8 cellular contexts compared by ENCODE assay signal in the genomic region with DNA sequence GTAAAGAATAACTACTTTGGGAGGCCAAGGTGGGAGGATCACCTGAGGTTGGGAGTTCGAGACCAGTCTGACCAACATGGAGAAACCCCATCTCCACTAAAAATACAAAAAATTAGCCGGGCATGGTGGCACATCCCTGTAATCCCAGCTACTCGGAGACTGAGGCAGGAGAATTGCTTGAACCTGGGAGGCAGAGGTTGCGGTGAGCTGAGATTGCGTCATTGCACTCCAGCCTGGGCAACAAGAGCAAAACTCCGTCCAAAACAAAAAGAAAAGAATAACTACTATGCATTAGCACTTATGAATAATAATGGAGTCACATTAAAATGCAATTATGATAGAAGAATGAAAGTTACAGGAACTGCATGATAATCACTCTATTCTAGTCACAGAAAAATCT. TPM values are rescaled to one million over a fixed set of nuclear protein-coding genes. Genes with fewer than 3 reads are reported as not detected.
"Had no signal": no experiment of that assay in that cellular context is flagged by ENCODE, and none has a peak within 500 bp of the region (broad histone marks: within the 10 kb centered on the region; RNA-seq: fewer than 3 reads in every experiment).

No MANE protein-coding gene starts in this region.

RNA-seq across cellular contexts. Expression of gene ENDOU, which starts 57.4 kb away (rescaled TPM):
- total RNA-seq: colonic mucosa, dermis blood vessel endothelial cell, endodermal cell, endothelial cell of umbilical vein, epithelial cell of proximal tubule, fibroblast of villous mesenchyme, frontal cortex, glomerular endothelial cell had no signal
- polyA plus RNA-seq: endothelial cell of umbilical vein had no signal
